15 cellular contexts compared by ENCODE assay signal in genomic region chr4:152540293-152540674, GRCh38. TPM values are rescaled to one million over a fixed set of nuclear protein-coding genes. Genes with fewer than 3 reads are reported as not detected.
A peak's percentile ranks its signal among the peaks of the same experiment; 100 is the strongest.
DNase-seq lines count a peak whose midpoint lies in the region; ATAC-seq, FAIRE-seq and TF ChIP-seq lines count a peak whose summit lies in the region.
"Had no signal": no experiment of that assay in that cellular context is flagged by ENCODE, and none has a peak within 500 bp of the region (broad histone marks: within the 10 kb centered on the region; RNA-seq: fewer than 3 reads in every experiment).

No MANE protein-coding gene starts in this region.

- in situ Hi-C loops in GM12878 (cut with MboI) = no loop called here

- peaks cover 50% of the 10 kb centered on the region for H3K4me1 Mint-ChIP-seq in CD8-positive, alpha-beta T cell (ENCODE audit: low read depth)

- peak overlapping the region; percentile 54 for H3K4me2 ChIP-seq in GM12878 (ENCODE audit: control insufficient read depth, insufficient read depth)
- H3K4me2 ChIP-seq: BLaER1 treated with 17β-estradiol and CSF1 and Interleukin-3, amounts not matched to agents 10 nM and 100 nM had no signal

- H3K27ac ChIP-seq in CD8-positive, alpha-beta T cell (ENCODE audit: low read depth, low read length) = no peak overlapping the region
- H3K27ac ChIP-seq in GM12878 (ENCODE audit: control insufficient read depth, insufficient read depth) = peak overlapping the region; percentile 28; the same call in 1 of the 2 replicates
- H3K27ac ChIP-seq: BLaER1 treated with 17β-estradiol and CSF1 and Interleukin-3, amounts not matched to agents 10 nM and 100 nM; cardiac muscle cell; epithelial cell of prostate; ovary; SJSA1 had no signal

- no peak overlapping the region for H3K9ac ChIP-seq in GM12878 (ENCODE audit: control insufficient read depth, insufficient read depth, low read length)
- H3K9ac ChIP-seq: BLaER1 treated with 17β-estradiol and CSF1 and Interleukin-3, amounts not matched to agents 10 nM and 100 nM had no signal

- no peak for TF ChIP-seq EP300 in GM12878 (IDR thresholded peaks at IDR 0.05; ENCODE audit: borderline replicate concordance in 1 of 2, control insufficient read depth in 1 of 2, low read depth in 2 of 2, low read length in 2 of 2)

- no peak for TF ChIP-seq CTCF in CD8-positive, alpha-beta T cell (IDR thresholded peaks at IDR 0.05)
- TF ChIP-seq CTCF in GM12878 (IDR thresholded peaks at IDR 0.05 in 2 of 3, conservative IDR thresholded peaks at IDR 0.05 in 1 of 3; ENCODE audit: control insufficient read depth in 2 of 3, extremely low read depth in 1 of 3, insufficient read depth in 1 of 3, low read depth in 3 of 3, low read length in 3 of 3) = peak in 1 of 3 experiments; percentile 20; a peak in 1 of 6 replicates

- no peaks in the 10 kb centered on the region for H3K27me3 Mint-ChIP-seq in CD8-positive, alpha-beta T cell (ENCODE audit: low read depth)

- BruUV-seq in GM12878 (replicated peaks; lab: Mats Ljungman, UMichigan) = no TSS peak

- H3K4me1 ChIP-seq in CD8-positive, alpha-beta T cell (ENCODE audit: insufficient read depth, low read length) = peaks cover 28% of the 10 kb centered on the region
- H3K4me1 ChIP-seq in GM12878 (ENCODE audit: control insufficient read depth, insufficient read depth, low read length) = peaks cover 21% of the 10 kb centered on the region

- ATAC-seq in CD8-positive, alpha-beta T cell = no peak
- ATAC-seq in GM18517 (IDR thresholded peaks at IDR 0.05; ENCODE audit: unreplicated experiment) = peak; percentile 22
- ATAC-seq in HG02642 (IDR thresholded peaks at IDR 0.05; ENCODE audit: poor library complexity, unreplicated experiment) = peak; percentile 34
- peak; percentile 50 for ATAC-seq in GM12878
- no peak for ATAC-seq in HG03342 (IDR thresholded peaks at IDR 0.05; ENCODE audit: unreplicated experiment)
- no peak for ATAC-seq in esophagus mucosa
- ATAC-seq in GM18858 (IDR thresholded peaks at IDR 0.05; ENCODE audit: unreplicated experiment) = no peak

- peaks cover 55% of the 10 kb centered on the region for H3K79me2 ChIP-seq in GM12878 (ENCODE audit: control insufficient read depth, insufficient read depth, low read length)

- SMC1A ChIA-PET in GM12878 (lab: Charles Lee; ENCODE audit: uncharacterized antibody, unreplicated experiment) = interaction anchor here (0.6 to 12.6 kb wide), 19 partner anchors 10 to 131 kb away, joined by 3 to 231 read pairs (median 5); no protein-coding TSS in a partner anchor

- TF ChIP-seq RAD21 in GM12878 (IDR thresholded peaks at IDR 0.05; ENCODE audit: insufficient read depth, low read depth, low read length) = peak; percentile 18; the same call in 1 of the 2 replicates

- intact Hi-C loops in CD8-positive, alpha-beta T cell (cut with DNase I, micrococcal nuclease) = no loop called here
- intact Hi-C loops in GM12878 (cut with micrococcal nuclease; ENCODE audit: unreplicated experiment) = no loop called here

- H3K4me3 ChIP-seq in CD8-positive, alpha-beta T cell (ENCODE audit: low read depth, low read length) = no peak overlapping the region
- no peak overlapping the region for H3K4me3 ChIP-seq in GM12878
- H3K4me3 ChIP-seq: cardiac muscle cell, ovary, SJSA1 had no signal

- no peaks in the 10 kb centered on the region for H3K9me3 ChIP-seq in CD8-positive, alpha-beta T cell (ENCODE audit: low read length)
- peaks cover 6% of the 10 kb centered on the region; the same call in 1 of the 3 replicates for H3K9me3 ChIP-seq in GM12878 (replicated peaks; ENCODE audit: control insufficient read depth, insufficient read depth, low read length)
- H3K9me3 ChIP-seq: SJSA1 had no signal

- no peak for DNase-seq in CD8-positive, alpha-beta T cell
- DNase-seq in GM12878 (ENCODE audit: low read depth, low spot score) (no peak), hippocampal formation (lab: John Stamatoyannopoulos, UW) (no peak)
- DNase-seq: activated gamma-delta T cell, ovary had no signal

- no peak overlapping the region for H2AFZ ChIP-seq in GM12878 (ENCODE audit: control insufficient read depth, low read depth, low read length)

- no peaks in the 10 kb centered on the region for H4K20me1 ChIP-seq in GM12878 (ENCODE audit: control insufficient read depth, insufficient read depth)

- H3K27me3 ChIP-seq in CD8-positive, alpha-beta T cell (ENCODE audit: insufficient read depth, low read length) = no peaks in the 10 kb centered on the region
- H3K27me3 ChIP-seq in GM12878 (replicated peaks in 1 of 2; ENCODE audit: control insufficient read depth in 2 of 2, insufficient read depth in 2 of 2, low read length in 1 of 2) = no peaks in the 10 kb centered on the region
- H3K27me3 ChIP-seq: BLaER1 treated with 17β-estradiol and CSF1 and Interleukin-3, amounts not matched to agents 10 nM and 100 nM; cardiac muscle cell; ovary; SJSA1 had no signal

- WGBS in GM12878 (ENCODE audit: insufficient coverage, insufficient replicate concordance, low lambda C conversion rate, missing lambda C conversion rate) = 12% methylated on average over 4 of the region's 4 CpGs

- FAIRE-seq in GM12878 (lab: Jason Lieb, UNC) = no peak
- FAIRE-seq: HTR-8/SVneo had no signal

- RAD21 ChIA-PET in GM12878 (lab: Charles Lee; ENCODE audit: unreplicated experiment) = interaction anchor here (0.6 to 11.7 kb wide), 14 partner anchors 9 to 194 kb away, joined by 3 to 224 read pairs (median 5); no protein-coding TSS in a partner anchor

- CTCF ChIA-PET in CD8-positive, alpha-beta T cell (lab: Charles Lee) = interaction anchor here (2.7 kb wide), 1 partner anchor 100 kb away, joined by 9 read pairs; no protein-coding TSS in a partner anchor
- CTCF ChIA-PET in GM12878 (lab: Yijun Ruan, JAX) = interaction anchor here (0.8 to 11.6 kb wide), 17 partner anchors 9 to 195 kb away, joined by 3 to 146 read pairs (median 4); no protein-coding TSS in a partner anchor

- peaks cover 3% of the 10 kb centered on the region for H3K36me3 ChIP-seq in CD8-positive, alpha-beta T cell (ENCODE audit: insufficient read depth, low read length)
- no peaks in the 10 kb centered on the region; a peak in 1 of 4 replicates for H3K36me3 ChIP-seq in GM12878 (ENCODE audit: control insufficient read depth in 2 of 2, insufficient read depth in 2 of 2, low read length in 1 of 2)
- H3K36me3 ChIP-seq: cardiac muscle cell, ovary had no signal

- no peak overlapping the region for H3K4me3 Mint-ChIP-seq in CD8-positive, alpha-beta T cell

- no peak for TF ChIP-seq POLR2A in GM12878 (IDR thresholded peaks at IDR 0.05; ENCODE audit: low read depth, low read length)

- peaks cover 25% of the 10 kb centered on the region for H3K36me3 Mint-ChIP-seq in CD8-positive, alpha-beta T cell

- H3K9me3 Mint-ChIP-seq in CD8-positive, alpha-beta T cell = no peaks in the 10 kb centered on the region

- POLR2A ChIA-PET in CD8-positive, alpha-beta T cell (lab: Charles Lee) = interaction anchor here (0.6 kb wide), 1 partner anchor 9 kb away, joined by 3 read pairs; no protein-coding TSS in a partner anchor
- POLR2A ChIA-PET in GM12878 (lab: Charles Lee) = interaction anchor here (0.6 to 11.2 kb wide), 14 partner anchors 9 to 132 kb away, joined by 3 to 228 read pairs (median 4); no protein-coding TSS in a partner anchor

- peak overlapping the region; percentile 62 for H3K27ac Mint-ChIP-seq in CD8-positive, alpha-beta T cell

TF ChIP-seq in GM12878, 131 proteins besides CTCF, POLR2A, EP300 and RAD21 (continues in another document):
- TF ChIP-seq, protein P1, sequence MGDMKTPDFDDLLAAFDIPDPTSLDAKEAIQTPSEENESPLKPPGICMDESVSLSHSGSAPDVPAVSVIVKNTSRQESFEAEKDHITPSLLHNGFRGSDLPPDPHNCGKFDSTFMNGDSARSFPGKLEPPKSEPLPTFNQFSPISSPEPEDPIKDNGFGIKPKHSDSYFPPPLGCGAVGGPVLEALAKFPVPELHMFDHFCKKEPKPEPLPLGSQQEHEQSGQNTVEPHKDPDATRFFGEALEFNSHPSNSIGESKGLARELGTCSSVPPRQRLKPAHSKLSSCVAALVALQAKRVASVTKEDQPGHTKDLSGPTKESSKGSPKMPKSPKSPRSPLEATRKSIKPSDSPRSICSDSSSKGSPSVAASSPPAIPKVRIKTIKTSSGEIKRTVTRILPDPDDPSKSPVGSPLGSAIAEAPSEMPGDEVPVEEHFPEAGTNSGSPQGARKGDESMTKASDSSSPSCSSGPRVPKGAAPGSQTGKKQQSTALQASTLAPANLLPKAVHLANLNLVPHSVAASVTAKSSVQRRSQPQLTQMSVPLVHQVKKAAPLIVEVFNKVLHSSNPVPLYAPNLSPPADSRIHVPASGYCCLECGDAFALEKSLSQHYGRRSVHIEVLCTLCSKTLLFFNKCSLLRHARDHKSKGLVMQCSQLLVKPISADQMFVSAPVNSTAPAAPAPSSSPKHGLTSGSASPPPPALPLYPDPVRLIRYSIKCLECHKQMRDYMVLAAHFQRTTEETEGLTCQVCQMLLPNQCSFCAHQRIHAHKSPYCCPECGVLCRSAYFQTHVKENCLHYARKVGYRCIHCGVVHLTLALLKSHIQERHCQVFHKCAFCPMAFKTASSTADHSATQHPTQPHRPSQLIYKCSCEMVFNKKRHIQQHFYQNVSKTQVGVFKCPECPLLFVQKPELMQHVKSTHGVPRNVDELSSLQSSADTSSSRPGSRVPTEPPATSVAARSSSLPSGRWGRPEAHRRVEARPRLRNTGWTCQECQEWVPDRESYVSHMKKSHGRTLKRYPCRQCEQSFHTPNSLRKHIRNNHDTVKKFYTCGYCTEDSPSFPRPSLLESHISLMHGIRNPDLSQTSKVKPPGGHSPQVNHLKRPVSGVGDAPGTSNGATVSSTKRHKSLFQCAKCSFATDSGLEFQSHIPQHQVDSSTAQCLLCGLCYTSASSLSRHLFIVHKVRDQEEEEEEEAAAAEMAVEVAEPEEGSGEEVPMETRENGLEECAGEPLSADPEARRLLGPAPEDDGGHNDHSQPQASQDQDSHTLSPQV (IDR thresholded peaks at IDR 0.05) = no peak
- TF ChIP-seq NR2F1 (conservative IDR thresholded peaks at IDR 0.05) = no peak

RNA-seq across cellular contexts. Expression of gene FBXW7, which starts 4.4 kb away (rescaled TPM):
- total RNA-seq in CD8-positive, alpha-beta T cell = 100 to 1,000 TPM; 129 to 135 TPM
- 401 and 420 TPM in 2 replicates for total RNA-seq in GM12878 (2013; cell fraction: nucleolus; rRNA removed)
- total RNA-seq in GM12878 (2014; rRNA removed) (56.4 and 73.7 TPM in 2 replicates), GM12878 (2014; rRNA removed; fragmentation: Illumina TruSeq; extraction: Trizol) (118 and 122 TPM in 2 replicates), GM12878 (2021) (60.4 and 61.3 TPM in 2 replicates), esophagus mucosa (29.5 TPM)
- 43.9 TPM for polyA plus RNA-seq in GM12878 (2011; ENCODE audit: low read depth)
- polyA plus RNA-seq in GM12878 (2011; rRNA removed) (51.9 and 67.4 TPM in 2 replicates), GM12878 (2014; fragmentation: Illumina TruSeq; extraction: Trizol) (55.8 and 82.0 TPM in 2 replicates), GM12878 (2014; fragmentation: Nextera tagmentation; extraction: Ambion mirVana) (10 to 100 TPM; 40.2 to 42.5 TPM), GM12878 (2014; rRNA removed) (34.6 and 42.0 TPM in 2 replicates), GM12878 (2016; fragmentation: Nextera tagmentation; extraction: Ambion mirVana) (10 to 100 TPM; 35.8 to 37.4 TPM)
- 14.5 and 19.1 TPM in 2 replicates for polyA plus RNA-seq in GM12878 (2011; cell fraction: cytosol; rRNA removed)
- 95.0 and 104 TPM in 2 replicates for polyA plus RNA-seq in GM12878 (2011; cell fraction: nucleus; rRNA removed)
- polyA plus RNA-seq in GM12878 (2012) = 48.5 and 61.3 TPM in 2 replicates
- 87.7 and 134 TPM in 2 replicates for polyA minus RNA-seq in GM12878 (2011; rRNA and poly(A)+ RNA removed)
- polyA minus RNA-seq in GM12878 (2011; cell fraction: cytosol; rRNA and poly(A)+ RNA removed) = 21.4 and 22.9 TPM in 2 replicates
- polyA minus RNA-seq in GM12878 (2011; cell fraction: nucleus; rRNA and poly(A)+ RNA removed) = 101 and 142 TPM in 2 replicates

Comparison
In these comparisons a context has a peak if more than half of its experiments do, and no peak if none do; other contexts are left out.
1. ATAC-seq: peak in GM18517 (single experiment), HG02642 (single experiment) and GM12878 (single experiment); none in CD8-positive, alpha-beta T cell (single experiment), HG03342 (single experiment), esophagus mucosa (single experiment) and GM18858 (single experiment).